Comparison of ENCODE assay signal across 10 cellular contexts in the genomic region with DNA sequence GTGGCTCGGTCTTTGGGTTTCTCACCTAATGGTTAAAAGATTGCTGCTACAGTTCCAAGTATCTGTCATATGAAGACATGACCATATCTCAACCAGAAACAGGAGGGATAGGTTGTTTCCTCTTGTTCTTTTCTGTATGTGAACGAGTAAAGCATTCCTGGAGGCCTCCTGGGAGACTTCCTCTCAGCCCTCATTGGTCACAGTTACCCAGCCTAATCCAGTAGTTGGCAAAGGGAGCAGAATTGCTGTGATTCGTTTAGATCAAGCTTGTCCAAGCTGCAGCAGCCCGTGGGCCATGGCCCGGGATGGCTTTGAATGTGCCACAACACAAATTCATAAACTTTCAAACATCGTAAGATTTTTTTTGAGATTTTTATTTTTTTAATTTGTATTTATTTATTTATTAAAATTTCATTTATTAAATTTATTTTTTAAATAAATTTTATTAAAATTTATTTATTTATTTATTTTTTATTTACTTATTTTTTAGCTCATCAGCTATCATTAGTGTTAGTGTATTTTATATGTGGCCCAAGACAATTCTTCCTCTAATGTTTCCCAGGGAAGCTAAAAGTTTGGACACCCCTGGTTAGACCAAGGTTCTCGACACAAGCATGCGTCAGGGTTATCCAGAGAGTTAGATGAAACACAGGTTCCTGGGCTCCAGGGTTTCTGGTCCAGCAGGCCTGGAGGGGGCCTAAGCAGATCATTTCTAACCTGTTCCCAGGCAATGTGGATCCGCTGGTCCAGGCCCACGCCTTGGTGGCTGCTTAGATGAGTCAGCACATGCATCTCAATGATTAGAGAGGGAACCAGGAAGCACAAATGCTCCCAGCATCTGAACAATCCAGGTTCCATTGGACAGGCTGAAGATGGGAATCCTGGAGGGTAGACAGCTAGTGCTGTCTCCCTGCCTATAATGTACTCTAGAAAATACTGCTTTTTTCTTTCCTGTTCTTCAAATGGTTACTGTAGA. TPM values are rescaled to one million over a fixed set of nuclear protein-coding genes. Genes with fewer than 3 reads are reported as not detected.
DNase-seq lines count a peak whose midpoint lies in the region; ATAC-seq, FAIRE-seq and TF ChIP-seq lines count a peak whose summit lies in the region.
"Had no signal": no experiment of that assay in that cellular context is flagged by ENCODE, and none has a peak within 500 bp of the region (broad histone marks: within the 10 kb centered on the region; RNA-seq: fewer than 3 reads in every experiment).

No MANE protein-coding gene starts in this region.

- H3K27me3 ChIP-seq in foreskin keratinocyte (no peaks in the 10 kb centered on the region), prostate gland (replicated peaks; ENCODE audit: insufficient read depth) (no peaks in the 10 kb centered on the region)

- WGBS in prostate gland: 90% methylated on average over 10 of the region's 10 CpGs

- FAIRE-seq in TTC549 (lab: Jason Lieb, UNC) (peak; percentile 17), urothelium cell line (lab: Jason Lieb, UNC) (no peak)

- peak; percentile 6 for DNase-seq in stimulated activated CD4-positive, alpha-beta T cell treated with anti-CD3 and anti-CD28 coated beads, Interleukin-15, amount 100 ng/mL, for 24 hours
- DNase-seq in stimulated activated CD4-positive, alpha-beta T cell treated with anti-CD3 and anti-CD28 coated beads, Interleukin-4, amount 100 ng/mL, for 4 hours: no peak
- DNase-seq in foreskin keratinocyte (peak in 1 of 2 donors; percentile 44), urothelium cell line (ENCODE audit: low spot score) (peak; percentile 12), prostate gland (ENCODE audit: low spot score) (no peak)
- DNase-seq: NCI-H1417, SIG-M5 had no signal

- TF ChIP-seq POLR2A in prostate gland (IDR thresholded peaks at IDR 0.05): no peak

- no peaks in the 10 kb centered on the region for H3K9me3 ChIP-seq in prostate gland

- no peak overlapping the region for H3K27ac ChIP-seq in foreskin keratinocyte
- no peak overlapping the region for H3K27ac ChIP-seq in prostate gland

- peak; percentile 82 for ATAC-seq in foreskin keratinocyte
- ATAC-seq in HG02763 (IDR thresholded peaks at IDR 0.05; ENCODE audit: unreplicated experiment): no peak
- ATAC-seq in GM19035 (IDR thresholded peaks at IDR 0.05; ENCODE audit: unreplicated experiment): no peak

- intact Hi-C loops in prostate gland (cut with DNase I): no loop called here

- no peak overlapping the region for H3K4me3 ChIP-seq in prostate gland

- peaks cover 0 to 5% of the 10 kb centered on the region in 2 donors for H3K36me3 ChIP-seq in prostate gland

- H3K4me1 ChIP-seq in foreskin keratinocyte (no peaks in the 10 kb centered on the region), prostate gland (replicated peaks) (no peaks in the 10 kb centered on the region)

- TF ChIP-seq CTCF in foreskin keratinocyte (conservative IDR thresholded peaks at IDR 0.05) (no peak), prostate gland (IDR thresholded peaks at IDR 0.05) (no peak)

RNA-seq across cellular contexts. Expression of gene CDC123, which starts 25.6 kb away (rescaled TPM):
- 118 and 125 TPM in 2 replicates for total RNA-seq in foreskin keratinocyte
- polyA plus RNA-seq in foreskin keratinocyte: 109 and 120 TPM in 2 replicates
- total RNA-seq in prostate gland: 10 to 100 TPM; 52.4 to 63.3 TPM

RNA-seq across cellular contexts. Expression of gene NUDT5, which starts 25.9 kb away (rescaled TPM):
- total RNA-seq in foreskin keratinocyte (112 and 114 TPM in 2 replicates), prostate gland (10 to 100 TPM; 32.6 to 35.8 TPM)
- polyA plus RNA-seq in foreskin keratinocyte: 122 and 141 TPM in 2 replicates

Comparison
In these comparisons a context has a peak if more than half of its experiments do, and no peak if none do; other contexts are left out.
1. DNase-seq: peak in stimulated activated CD4-positive, alpha-beta T cell treated with anti-CD3 and anti-CD28 coated beads, Interleukin-15, amount 100 ng/mL, for 24 hours (single experiment) and urothelium cell line (single experiment); none in stimulated activated CD4-positive, alpha-beta T cell treated with anti-CD3 and anti-CD28 coated beads, Interleukin-4, amount 100 ng/mL, for 4 hours (0 of 2) and prostate gland (single experiment).